In genomic region chr17:31935512-31935911, GRCh38 we compare ENCODE assay signal across 1 cellular context.
TF ChIP-seq lines count a peak whose summit lies in the region.

No MANE protein-coding gene starts in this region.

TF ChIP-seq in HepG2, 621 proteins besides CTCF, POLR2A, EP300 and RAD21:
- TF ChIP-seq NFE2L1 (CRISPR knock-in tag; IDR thresholded peaks at IDR 0.05; ENCODE audit: borderline replicate concordance), result no peak
- TF ChIP-seq CBX5 (CRISPR knock-in tag; IDR thresholded peaks at IDR 0.05; ENCODE audit: borderline replicate concordance), result no peak
- no peak for TF ChIP-seq CAMTA2 (CRISPR knock-in tag; IDR thresholded peaks at IDR 0.05; ENCODE audit: borderline replicate concordance)
- no peak for TF ChIP-seq SATB2 (CRISPR knock-in tag; IDR thresholded peaks at IDR 0.05)
- no peak for TF ChIP-seq LCORL (IDR thresholded peaks at IDR 0.05)
- TF ChIP-seq LCORL (CRISPR knock-in tag; IDR thresholded peaks at IDR 0.05), result no peak
- TF ChIP-seq, protein P1, sequence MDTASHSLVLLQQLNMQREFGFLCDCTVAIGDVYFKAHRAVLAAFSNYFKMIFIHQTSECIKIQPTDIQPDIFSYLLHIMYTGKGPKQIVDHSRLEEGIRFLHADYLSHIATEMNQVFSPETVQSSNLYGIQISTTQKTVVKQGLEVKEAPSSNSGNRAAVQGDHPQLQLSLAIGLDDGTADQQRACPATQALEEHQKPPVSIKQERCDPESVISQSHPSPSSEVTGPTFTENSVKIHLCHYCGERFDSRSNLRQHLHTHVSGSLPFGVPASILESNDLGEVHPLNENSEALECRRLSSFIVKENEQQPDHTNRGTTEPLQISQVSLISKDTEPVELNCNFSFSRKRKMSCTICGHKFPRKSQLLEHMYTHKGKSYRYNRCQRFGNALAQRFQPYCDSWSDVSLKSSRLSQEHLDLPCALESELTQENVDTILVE (CRISPR knock-in tag; IDR thresholded peaks at IDR 0.05), result no peak
- TF ChIP-seq ZNF20 (CRISPR knock-in tag; IDR thresholded peaks at IDR 0.05), result no peak
- TF ChIP-seq ZNF441 (CRISPR knock-in tag; IDR thresholded peaks at IDR 0.05; ENCODE audit: borderline replicate concordance), result peak; percentile 92
